In genomic region chr3:123586131-123586530, GRCh38 we compare ENCODE assay signal across 8 cellular contexts. TPM values are rescaled to one million over a fixed set of nuclear protein-coding genes. Genes with fewer than 3 reads are reported as not detected.
A peak's percentile ranks its signal among the peaks of the same experiment; 100 is the strongest.
DNase-seq lines count a peak whose midpoint lies in the region; ATAC-seq, FAIRE-seq and TF ChIP-seq lines count a peak whose summit lies in the region.

No MANE protein-coding gene starts in this region.

- H3K4me3 ChIP-seq in neutrophil (ENCODE audit: low read depth in 1 of 2, low read length in 1 of 2): peak overlapping the region; percentile 80 to 82

- DNase-seq in Right ventricle myocardium superior: no peak
- no peak for DNase-seq in Right ventricle myocardium inferior (ENCODE audit: missing footprints)
- DNase-seq in NCI-H345 (lab: John Stamatoyannopoulos, UW): peak; percentile 75
- DNase-seq in activated CD4-positive, alpha-beta T cell treated with anti-CD3 and anti-CD28 coated beads, Interleukin-2, amount 50 U/mL, for 24 hours (ENCODE audit: low read depth in 1 of 2, low spot score in 1 of 2): peak; percentile 16 to 25
- DNase-seq in urothelium cell line (ENCODE audit: low spot score): peak; percentile 52
- DNase-seq in inferior parietal cortex (ENCODE audit: extremely low spot score): no peak

- H3K27me3 ChIP-seq in neutrophil: peaks cover 17% of the 10 kb centered on the region

- TF ChIP-seq CTCF in neutrophil (IDR thresholded peaks at IDR 0.05): no peak

- H3K27ac ChIP-seq in neutrophil: no peak overlapping the region

- intact Hi-C loops in Right ventricle myocardium superior (cut with DNase I) (no loop called here), Right ventricle myocardium inferior (cut with DNase I) (no loop called here)

- no peaks in the 10 kb centered on the region for H3K9me3 ChIP-seq in neutrophil

- FAIRE-seq in urothelium cell line (lab: Jason Lieb, UNC): peak; percentile 35

- H3K36me3 ChIP-seq in neutrophil: no peaks in the 10 kb centered on the region

- peak; percentile 11 for ATAC-seq in Right ventricle myocardium superior (ENCODE audit: poor library complexity)
- no peak for ATAC-seq in Right ventricle myocardium inferior
- ATAC-seq in esophagus mucosa: peak; percentile 30

- peaks cover 16 to 19% of the 10 kb centered on the region in 2 experiments for H3K4me1 ChIP-seq in neutrophil (ENCODE audit: control insufficient read depth in 1 of 2, insufficient read depth in 1 of 2, low read depth in 1 of 2, low read length in 1 of 2)

RNA-seq across cellular contexts. Expression of gene HACD2, which starts 1.3 kb away (rescaled TPM):
- total RNA-seq in Right ventricle myocardium superior (9.1 TPM), Right ventricle myocardium inferior (12.1 TPM), esophagus mucosa (20.3 TPM)

Comparison
In these comparisons a context has a peak if more than half of its experiments do, and no peak if none do; other contexts are left out.
1. DNase-seq: peak in NCI-H345 (single experiment), activated CD4-positive, alpha-beta T cell treated with anti-CD3 and anti-CD28 coated beads, Interleukin-2, amount 50 U/mL, for 24 hours (2 of 2) and urothelium cell line (single experiment); none in Right ventricle myocardium superior (single experiment), Right ventricle myocardium inferior (single experiment) and inferior parietal cortex (single experiment).